ENCODE assay signal across 8 cellular contexts in the genomic region with DNA sequence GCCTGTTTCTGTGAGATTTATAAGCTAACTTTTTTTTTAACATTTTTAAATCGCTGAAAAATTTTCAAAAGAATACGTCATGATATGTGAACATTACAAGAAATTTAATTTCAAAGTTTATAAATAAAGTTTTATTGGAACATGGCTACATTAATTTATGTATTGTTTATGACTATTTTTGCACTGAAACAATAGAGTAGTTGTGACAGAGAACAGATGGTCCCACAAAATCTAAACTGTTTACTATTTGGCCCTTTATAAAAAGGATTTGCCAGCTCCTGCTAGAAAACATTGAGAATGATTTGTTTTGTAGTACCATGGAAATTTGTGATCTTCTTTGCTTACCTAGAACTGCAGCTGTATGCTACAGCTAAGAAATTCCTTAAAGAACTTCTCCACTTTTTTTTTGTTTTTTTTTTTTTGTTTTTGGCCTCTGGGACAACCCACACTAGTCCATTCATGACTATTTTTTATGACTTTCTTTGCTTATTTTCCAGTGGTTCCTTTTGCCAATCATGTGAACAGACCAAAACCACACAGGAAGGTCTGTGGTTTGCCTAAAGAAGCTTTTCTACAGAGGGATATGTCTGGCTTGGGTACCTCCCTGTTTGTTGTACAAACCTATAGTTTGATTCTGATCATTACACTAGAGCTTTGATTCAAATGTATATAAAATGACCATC. TPM values are rescaled to one million over a fixed set of nuclear protein-coding genes. Genes with fewer than 3 reads are reported as not detected.
DNase-seq lines count a peak whose midpoint lies in the region; ATAC-seq and TF ChIP-seq lines count a peak whose summit lies in the region.

No MANE protein-coding gene starts in this region.

- H3K4me3 Mint-ChIP-seq in endodermal cell = no peak overlapping the region

- H3K36me3 ChIP-seq in endodermal cell (ENCODE audit: control insufficient read depth, insufficient read depth, low read length) = no peaks in the 10 kb centered on the region

- H3K27ac ChIP-seq in endodermal cell (ENCODE audit: low read depth, low read length) = no peak overlapping the region

- H3K9me3 Mint-ChIP-seq in endodermal cell = no peaks in the 10 kb centered on the region

- H3K27ac Mint-ChIP-seq in endodermal cell = no peak overlapping the region

- H3K27me3 ChIP-seq in endodermal cell (ENCODE audit: control insufficient read depth, insufficient read depth, low read length, poor library complexity, severe bottlenecking) = peaks cover 81% of the 10 kb centered on the region

- H3K9me3 ChIP-seq in endodermal cell (ENCODE audit: control insufficient read depth, low read length) = no peaks in the 10 kb centered on the region

- H3K4me1 ChIP-seq in endodermal cell (ENCODE audit: control insufficient read depth, insufficient read depth, low read length) = peaks cover 5% of the 10 kb centered on the region

- 100% methylated on average over 1 of the region's 2 CpGs; no CpG with 5 or more reads in 1 of the 2 experiments for WGBS in endodermal cell (ENCODE audit: insufficient coverage in 1 of 2, insufficient read length in 1 of 2), 2 experiments

- H3K9ac ChIP-seq in endodermal cell (ENCODE audit: extremely low read depth, low read length, poor library complexity, severe bottlenecking) = no peak overlapping the region

- ATAC-seq in GM21786 (IDR thresholded peaks at IDR 0.05; ENCODE audit: unreplicated experiment) = peak; percentile 13

- no peaks in the 10 kb centered on the region for H3K36me3 Mint-ChIP-seq in endodermal cell (ENCODE audit: low read depth)

- H3K27me3 Mint-ChIP-seq in endodermal cell (ENCODE audit: insufficient read depth) = peaks cover 25% of the 10 kb centered on the region

- DNase-seq in CD1c-positive myeloid dendritic cell (ENCODE audit: extremely low spot score) = peak; percentile 50
- peak; percentile 32 for DNase-seq in SKM-1 (lab: John Stamatoyannopoulos, UW; ENCODE audit: unreplicated experiment)
- DNase-seq in fibroblast of the aortic adventitia (ENCODE audit: low read depth) = peak; percentile 44
- DNase-seq in NCI-H748 (lab: John Stamatoyannopoulos, UW; ENCODE audit: unreplicated experiment) = no peak
- DNase-seq in endodermal cell = no peak
- no peak for DNase-seq in DMS 273 treated with DMSO at 0.1 percent for 48 hours (lab: John Stamatoyannopoulos, UW)
- no peak for DNase-seq in NCI-H1694 (lab: John Stamatoyannopoulos, UW)

- H3K4me3 ChIP-seq in fibroblast of the aortic adventitia (ENCODE audit: low read depth, low read length) = no peak overlapping the region
- H3K4me3 ChIP-seq in endodermal cell (ENCODE audit: low read length) = no peak overlapping the region

- H3K4me1 Mint-ChIP-seq in endodermal cell = peaks cover 33% of the 10 kb centered on the region

- TF ChIP-seq CTCF in fibroblast of the aortic adventitia (IDR thresholded peaks at IDR 0.05; ENCODE audit: insufficient read depth, low read length) (no peak), endodermal cell (conservative IDR thresholded peaks at IDR 0.05) (no peak)

RNA-seq across cellular contexts. Expression of a gene that starts 55.7 kb away (rescaled TPM):
- total RNA-seq in fibroblast of the aortic adventitia (ENCODE audit: low replicate concordance) (16.4 and 22.7 TPM in 2 replicates), endodermal cell (1 to 10 TPM; 6.4 to 8.9 TPM)
- polyA plus RNA-seq in endodermal cell (2013, experiment 1 of 2) = 22.0 TPM
- 17.5 TPM for polyA plus RNA-seq in endodermal cell (2013, experiment 2 of 2)

Comparison
In these comparisons a context has a peak if more than half of its experiments do, and no peak if none do; other contexts are left out.
1. DNase-seq: peak in CD1c-positive myeloid dendritic cell (single experiment), SKM-1 (single experiment) and fibroblast of the aortic adventitia (single experiment); none in NCI-H748 (single experiment), endodermal cell (single experiment), DMS 273 treated with DMSO at 0.1 percent for 48 hours (single experiment) and NCI-H1694 (single experiment).